In the genomic region with DNA sequence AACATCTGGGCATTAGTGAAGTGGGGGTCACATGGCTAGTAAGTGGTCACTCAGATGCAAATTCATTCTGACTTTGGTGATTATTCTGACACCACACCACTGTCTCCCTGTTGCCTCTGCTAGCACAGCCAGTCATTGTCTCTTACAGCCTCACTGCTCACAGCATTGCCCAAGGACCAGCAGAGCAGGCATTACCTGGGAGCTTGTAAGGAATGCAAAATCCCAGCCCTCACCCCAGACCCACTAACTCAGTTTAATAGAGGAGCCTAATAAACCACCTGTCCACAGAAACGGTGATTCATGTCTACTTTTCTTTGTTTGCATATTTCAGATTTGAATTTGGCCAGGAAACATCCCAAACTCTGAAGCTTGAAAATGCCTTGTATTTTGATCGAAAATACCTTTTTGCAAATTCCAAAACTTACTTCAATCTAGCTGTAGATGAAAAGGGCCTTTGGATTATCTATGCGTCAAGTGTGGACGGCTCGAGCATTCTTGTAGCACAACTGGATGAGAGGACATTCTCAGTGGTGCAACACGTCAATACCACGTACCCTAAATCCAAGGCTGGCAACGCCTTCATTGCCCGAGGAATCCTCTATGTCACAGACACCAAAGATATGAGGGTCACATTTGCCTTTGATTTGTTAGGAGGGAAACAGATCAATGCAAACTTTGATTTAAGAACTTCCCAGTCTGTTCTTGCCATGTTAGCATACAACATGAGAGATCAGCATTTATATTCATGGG, we compare ENCODE assay signal across 13 cellular contexts.
"Had no signal": no experiment of that assay in that cellular context is flagged by ENCODE, and none has a peak within 500 bp of the region (broad histone marks: within the 10 kb centered on the region; RNA-seq: fewer than 3 reads in every experiment).

No MANE protein-coding gene starts in this region.

- H3K9me3 ChIP-seq: gastrocnemius medialis, heart right ventricle, ovary, stomach, thoracic aorta, transverse colon had no signal

- H3K9me3 Mint-ChIP-seq: naive thymus-derived CD4-positive, alpha-beta T cell had no signal

- H3K27ac Mint-ChIP-seq: naive thymus-derived CD4-positive, alpha-beta T cell had no signal

- H3K27me3 ChIP-seq: gastrocnemius medialis, ovary had no signal

- H3K27ac ChIP-seq: coronary artery, gastrocnemius medialis, heart right ventricle, ovary, stomach, thoracic aorta, transverse colon had no signal

- H3K4me1 Mint-ChIP-seq: naive thymus-derived CD4-positive, alpha-beta T cell had no signal

- DNase-seq: effector CD8-positive, alpha-beta T cell; gastrocnemius medialis; heart right ventricle; naive thymus-derived CD4-positive, alpha-beta T cell; ovary; right cardiac atrium; stimulated activated CD4-positive, alpha-beta T cell treated with anti-CD3 and anti-CD28 coated beads, Interleukin-12 subunit alpha, Interleukin-12 subunit beta, amount 100 ng/mL, for 4 hours; stimulated activated naive CD4-positive, alpha-beta T cell; stomach; transverse colon had no signal

- H3K4me3 Mint-ChIP-seq: naive thymus-derived CD4-positive, alpha-beta T cell had no signal

- H3K4me1 ChIP-seq: gastrocnemius medialis, transverse colon had no signal

- H3K36me3 Mint-ChIP-seq: naive thymus-derived CD4-positive, alpha-beta T cell had no signal

- ATAC-seq: esophagus mucosa; gastrocnemius medialis; heart right ventricle; naive thymus-derived CD4-positive, alpha-beta T cell had no signal
